ENCODE assay signal across 33 cellular contexts in the genomic region with DNA sequence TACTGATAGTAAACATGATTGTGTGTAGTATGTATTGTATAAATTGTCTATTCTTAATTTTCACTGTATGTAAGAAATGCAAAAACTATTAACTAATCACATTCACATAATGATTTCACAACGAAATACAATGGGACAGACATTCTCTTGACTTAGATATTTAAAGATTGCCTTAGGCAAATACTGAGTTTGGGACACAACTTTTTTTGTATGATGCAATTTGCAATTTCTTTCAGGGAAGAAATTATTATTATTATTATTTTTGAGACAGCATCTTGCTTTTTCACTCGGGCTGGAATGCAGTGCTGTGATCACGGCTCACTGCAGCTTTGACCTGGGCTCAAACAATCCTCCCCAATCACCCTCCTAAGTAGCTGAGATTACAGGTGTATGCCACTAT.
"Had no signal": no experiment of that assay in that cellular context is flagged by ENCODE, and none has a peak within 500 bp of the region (broad histone marks: within the 10 kb centered on the region; RNA-seq: fewer than 3 reads in every experiment).

No MANE protein-coding gene starts in this region.

- H3K9me3 ChIP-seq: MG63 had no signal

- H3K27me3 ChIP-seq: MG63 had no signal

- H3K4me3 ChIP-seq: MG63 had no signal

- H3K4me2 ChIP-seq: KMS-11 had no signal

- H3K36me3 ChIP-seq: MG63 had no signal

- H3K9ac ChIP-seq: KMS-11 had no signal

- H3K27ac ChIP-seq: KMS-11 had no signal

- DNase-seq: Karpas-422, Kasumi-1, MG63, MM.1S, MV-4-11, NCI-H1048, NCI-H1092, NCI-H1092 treated with DMSO at 0.1 percent for 48 hours, NCI-H1105, NCI-H1105 treated with DMSO at 0.1 percent for 48 hours, NCI-H1417, NCI-H1417 treated with DMSO at 0.1 percent for 48 hours, NCI-H1436, NCI-H1436 treated with DMSO at 0.1 percent for 48 hours, NCI-H146, NCI-H1694, NCI-H1694 treated with DMSO at 0.1 percent for 48 hours, NCI-H187, NCI-H187 treated with DMSO at 0.1 percent for 48 hours, NCI-H2029, NCI-H2029 treated with DMSO at 0.1 percent for 48 hours, NCI-H2081, NCI-H2081 treated with DMSO at 0.1 percent for 48 hours, NCI-H2107, NCI-H2171, NCI-H2171 treated with DMSO at 0.1 percent for 48 hours, NCI-H2227 treated with DMSO at 0.1 percent for 48 hours, NCI-H226, NCI-H345, NCI-H446, NCI-H446 treated with DMSO at 0.1 percent for 48 hours, NCI-H510A had no signal
